18 cellular contexts compared by ENCODE assay signal in the genomic region with DNA sequence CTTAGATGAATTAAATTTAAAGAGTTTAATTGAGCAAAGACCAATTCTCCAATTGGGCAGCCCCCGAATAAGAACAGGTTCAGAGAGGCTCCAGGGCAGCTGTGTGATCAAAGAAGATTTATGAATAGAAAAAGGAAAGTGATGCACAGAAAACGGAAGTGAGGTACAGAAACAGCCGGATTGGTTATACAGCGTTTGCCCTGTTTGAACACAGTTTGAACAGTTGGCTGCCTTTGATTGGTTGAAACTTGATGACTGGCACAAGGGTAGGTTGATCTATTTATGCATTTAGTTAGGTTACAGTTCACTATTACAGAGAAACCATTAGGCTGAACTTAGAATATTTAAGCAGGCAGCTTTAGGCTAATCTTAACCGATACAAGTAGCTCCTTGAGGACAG. TPM values are rescaled to one million over a fixed set of nuclear protein-coding genes. Genes with fewer than 3 reads are reported as not detected.
DNase-seq lines count a peak whose midpoint lies in the region; ATAC-seq, FAIRE-seq and TF ChIP-seq lines count a peak whose summit lies in the region.
"Had no signal": no experiment of that assay in that cellular context is flagged by ENCODE, and none has a peak within 500 bp of the region (broad histone marks: within the 10 kb centered on the region; RNA-seq: fewer than 3 reads in every experiment).

No MANE protein-coding gene starts in this region.

- H3K4me1 ChIP-seq in HepG2 (ENCODE audit: insufficient read depth, low read length): no peaks in the 10 kb centered on the region
- no peaks in the 10 kb centered on the region for H3K4me1 ChIP-seq in right lobe of liver
- H3K4me1 ChIP-seq in Karpas-422 (ENCODE audit: low read length): peaks cover 72% of the 10 kb centered on the region
- H3K4me1 ChIP-seq in OCI-LY7 (ENCODE audit: insufficient read depth, low read length, poor library complexity, severe bottlenecking): peaks cover 6% of the 10 kb centered on the region
- no peaks in the 10 kb centered on the region for H3K4me1 ChIP-seq in CD8-positive, alpha-beta memory T cell (ENCODE audit: insufficient read depth, low read length)

- BruUV-seq in HepG2 (replicated peaks; lab: Mats Ljungman, UMichigan): no TSS peak
- BruUV-seq in OCI-LY7 (replicated peaks; lab: Mats Ljungman, UMichigan): no TSS peak

- H3K4me2 ChIP-seq in HepG2 (ENCODE audit: low read depth, low read length) (no peak overlapping the region), Karpas-422 (ENCODE audit: low read depth, low read length, poor library complexity, severe bottlenecking) (peak overlapping the region; percentile 7), OCI-LY7 (ENCODE audit: low read length) (no peak overlapping the region)

- peaks cover 0 to 5% (median 2%) of the 10 kb centered on the region in 5 donors for H3K9me3 Mint-ChIP-seq in CD8-positive, alpha-beta memory T cell
- H3K9me3 Mint-ChIP-seq: CD4-positive, alpha-beta T cell; HFFc6 had no signal

- TF ChIP-seq EP300 in HepG2 (IDR thresholded peaks at IDR 0.05; ENCODE audit: low read depth in 2 of 2, low read length in 2 of 2) (no peak), HepG2 (CRISPR knock-in tag; IDR thresholded peaks at IDR 0.05; ENCODE audit: borderline replicate concordance) (no peak)

- no peak overlapping the region for H3K4me3 Mint-ChIP-seq in CD8-positive, alpha-beta memory T cell
- H3K4me3 Mint-ChIP-seq: CD4-positive, alpha-beta T cell; HFFc6 had no signal

- no peak overlapping the region for H2AFZ ChIP-seq in HepG2 (ENCODE audit: low read length)
- H2AFZ ChIP-seq in Karpas-422 (ENCODE audit: low read length): no peak overlapping the region
- peak overlapping the region; percentile 90 for H2AFZ ChIP-seq in OCI-LY7 (ENCODE audit: low read length)

- CTCF ChIA-PET in HepG2 (lab: Yijun Ruan, JAX; ENCODE audit: low intra/inter-chr PET ratio, low total read pairs): no interaction called here
- CTCF ChIA-PET in OCI-LY7 (lab: Charles Lee; ENCODE audit: unreplicated experiment): no interaction called here
- CTCF ChIA-PET in CD8-positive, alpha-beta memory T cell (lab: Charles Lee): no interaction called here

- H3K27me3 ChIP-seq in HepG2 (ENCODE audit: control insufficient read depth in 1 of 2, insufficient read depth in 2 of 2, low read length in 2 of 2): no peaks in the 10 kb centered on the region; a peak in 1 of 5 replicates
- H3K27me3 ChIP-seq in right lobe of liver: no peaks in the 10 kb centered on the region
- no peaks in the 10 kb centered on the region for H3K27me3 ChIP-seq in Karpas-422 (ENCODE audit: low read length)
- H3K27me3 ChIP-seq in CD8-positive, alpha-beta memory T cell (ENCODE audit: insufficient read depth, low read length, poor library complexity, severe bottlenecking): no peaks in the 10 kb centered on the region

- peaks cover 7 to 12% of the 10 kb centered on the region in 2 donors for H3K27me3 Mint-ChIP-seq in CD8-positive, alpha-beta memory T cell
- H3K27me3 Mint-ChIP-seq: CD4-positive, alpha-beta T cell had no signal

- H3K27ac Mint-ChIP-seq in CD8-positive, alpha-beta memory T cell: no peak overlapping the region
- H3K27ac Mint-ChIP-seq: CD4-positive, alpha-beta T cell; HFFc6 had no signal

- H3K36me3 ChIP-seq in HepG2 (replicated peaks in 1 of 2; ENCODE audit: control insufficient read depth in 1 of 2, insufficient read depth in 2 of 2, low read length in 2 of 2): no peaks in the 10 kb centered on the region
- no peaks in the 10 kb centered on the region for H3K36me3 ChIP-seq in right lobe of liver
- H3K36me3 ChIP-seq in Karpas-422 (ENCODE audit: insufficient read depth, low read length): peaks cover 7% of the 10 kb centered on the region; the same call in 1 of the 2 replicates
- no peaks in the 10 kb centered on the region for H3K36me3 ChIP-seq in OCI-LY7 (ENCODE audit: insufficient read depth, low read length)
- no peaks in the 10 kb centered on the region for H3K36me3 ChIP-seq in CD8-positive, alpha-beta memory T cell (ENCODE audit: insufficient read depth, low read length)

- ATAC-seq in HepG2: no peak
- no peak for ATAC-seq in right lobe of liver
- no peak for ATAC-seq in HG03378 (IDR thresholded peaks at IDR 0.05; ENCODE audit: unreplicated experiment)

- H3K4me1 Mint-ChIP-seq in CD8-positive, alpha-beta memory T cell: no peaks in the 10 kb centered on the region

- FAIRE-seq in HepG2 (lab: Jason Lieb, UNC): no peak
- FAIRE-seq: GM12892, GM19239 had no signal

- H3K9me2 ChIP-seq in Karpas-422 (replicated peaks; ENCODE audit: insufficient read depth, low read length) (no peaks in the 10 kb centered on the region), OCI-LY7 (ENCODE audit: insufficient read depth, low read length) (no peaks in the 10 kb centered on the region)

- 18% methylated on average over 5 of the region's 5 CpGs for WGBS in HepG2 (ENCODE audit: low lambda C conversion rate)
- 85% methylated on average over 5 of the region's 5 CpGs for WGBS in right lobe of liver (ENCODE audit: insufficient coverage, low coverage, low lambda C conversion rate, missing lambda C conversion rate)

- in situ Hi-C loops in HepG2 (cut with HindIII; ENCODE audit: extremely low pct_ligation_motif_present, low pct_unique_long_range_greater_than_20kb): no loop called here

- H4K20me1 ChIP-seq in HepG2 (ENCODE audit: insufficient read depth, low read length): no peaks in the 10 kb centered on the region
- H4K20me1 ChIP-seq in Karpas-422 (ENCODE audit: insufficient read depth, low read depth, low read length): no peaks in the 10 kb centered on the region
- H4K20me1 ChIP-seq in OCI-LY7 (ENCODE audit: insufficient read depth, low read length): no peaks in the 10 kb centered on the region

- intact Hi-C loops in HepG2 (cut with micrococcal nuclease; ENCODE audit: unreplicated experiment) (no loop called here), right lobe of liver (cut with DNase I) (loop anchor here in 1 of 2 donors (10.0 kb wide), 1 partner anchor 163 kb away; no protein-coding TSS in a partner anchor), OCI-LY7 (cut with micrococcal nuclease; ENCODE audit: unreplicated experiment) (no loop called here)

- H3K36me3 Mint-ChIP-seq in CD8-positive, alpha-beta memory T cell: peaks cover 0 to 6% (median 0%) of the 10 kb centered on the region in 3 donors

- DNase-seq in HepG2 (ENCODE audit: low spot score): no peak
- DNase-seq in right lobe of liver: no peak
- DNase-seq in Karpas-422: peak; percentile 90
- DNase-seq in OCI-LY7 (ENCODE audit: low spot score): peak; percentile 47
- DNase-seq in activated T-cell treated with anti-CD3 and anti-CD28 coated beads, Interleukin-2, amount 50 U/mL, for 1 hour: no peak
- no peak for DNase-seq in hippocampal formation (lab: John Stamatoyannopoulos, UW)
- no peak for DNase-seq in CD8-positive, alpha-beta memory T cell
- DNase-seq: ACHN; C1 segment of cervical spinal cord; CD4-positive, alpha-beta T cell; DMS79; HCEC 1CT; HFFc6; IMR-90 had no signal

- H3K27ac ChIP-seq in HepG2 (ENCODE audit: extremely low read length, insufficient read depth, low read length) (no peak overlapping the region), right lobe of liver (no peak overlapping the region), Karpas-422 (ENCODE audit: low read length) (peak overlapping the region; percentile 72), OCI-LY7 (ENCODE audit: low read depth, low read length, poor library complexity, severe bottlenecking) (no peak overlapping the region)
- no peak overlapping the region for H3K27ac ChIP-seq in CD8-positive, alpha-beta memory T cell (ENCODE audit: low read depth, low read length)

- POLR2A ChIA-PET in HepG2 (lab: Yijun Ruan, JAX): no interaction called here
- POLR2A ChIA-PET in OCI-LY7 (lab: Charles Lee): interaction anchor here (0.6 to 1.2 kb wide), 3 partner anchors 10 to 160 kb away, joined by 3 to 6 read pairs (median 5); no protein-coding TSS in a partner anchor
- POLR2A ChIA-PET in CD8-positive, alpha-beta memory T cell (lab: Charles Lee): no interaction called here

- no peak for TF ChIP-seq RAD21 in HepG2 (CRISPR knock-in tag; IDR thresholded peaks at IDR 0.05)

- H3K4me3 ChIP-seq in HepG2 (replicated peaks in 1 of 3; ENCODE audit: insufficient read depth in 1 of 3, low read depth in 2 of 3, low read length in 3 of 3): no peak overlapping the region
- H3K4me3 ChIP-seq in right lobe of liver: no peak overlapping the region
- no peak overlapping the region for H3K4me3 ChIP-seq in Karpas-422 (ENCODE audit: low read length)
- H3K4me3 ChIP-seq in OCI-LY7 (ENCODE audit: low read depth, low read length, poor library complexity, severe bottlenecking): no peak overlapping the region
- no peak overlapping the region for H3K4me3 ChIP-seq in CD8-positive, alpha-beta memory T cell (ENCODE audit: low read length)

- TF ChIP-seq CTCF in HepG2 (CRISPR knock-in tag; IDR thresholded peaks at IDR 0.05) (no peak), right lobe of liver (IDR thresholded peaks at IDR 0.05) (no peak), OCI-LY7 (conservative IDR thresholded peaks at IDR 0.05; ENCODE audit: low read length) (no peak)

- H3K9ac ChIP-seq in HepG2 (ENCODE audit: insufficient read depth, low read depth, low read length) (no peak overlapping the region), Karpas-422 (ENCODE audit: low read length) (no peak overlapping the region)

- H3K79me2 ChIP-seq in HepG2 (ENCODE audit: insufficient read depth, low read length) (no peaks in the 10 kb centered on the region), Karpas-422 (ENCODE audit: low read length) (no peaks in the 10 kb centered on the region), OCI-LY7 (ENCODE audit: insufficient read depth, low read depth, low read length) (no peaks in the 10 kb centered on the region)

- H3K9me3 ChIP-seq in HepG2 (ENCODE audit: low read length) (no peaks in the 10 kb centered on the region), right lobe of liver (no peaks in the 10 kb centered on the region), Karpas-422 (ENCODE audit: low read length) (no peaks in the 10 kb centered on the region; the same call in 1 of the 2 replicates), OCI-LY7 (ENCODE audit: low read length) (peaks cover 5% of the 10 kb centered on the region; the same call in 1 of the 2 replicates)
- H3K9me3 ChIP-seq in CD8-positive, alpha-beta memory T cell (ENCODE audit: low read length): no peaks in the 10 kb centered on the region

- TF ChIP-seq POLR2A in HepG2 (IDR thresholded peaks at IDR 0.05; ENCODE audit: insufficient read depth in 1 of 2, low read depth in 2 of 2, low read length in 2 of 2) (no peak), right lobe of liver (IDR thresholded peaks at IDR 0.05) (no peak)

RNA-seq across cellular contexts. Expression of a gene that starts 29.5 kb away (rescaled TPM):
- total RNA-seq in HepG2 (2016; rRNA removed; fragmentation: Illumina TruSeq; extraction: Trizol): 0.21 TPM in 1 of 2 replicates, not detected in the other
- total RNA-seq in HepG2 (2016; cell fraction: cytosol; rRNA removed; fragmentation: Illumina TruSeq; extraction: Trizol; ENCODE audit: low read depth): not detected in 2 replicates
- total RNA-seq in HepG2 (2016; cell fraction: insoluble cytoplasmic fraction; rRNA removed; fragmentation: Illumina TruSeq; extraction: Trizol): not detected in 2 replicates
- not detected in 2 replicates for total RNA-seq in HepG2 (2016; cell fraction: membrane; rRNA removed; fragmentation: Illumina TruSeq; extraction: Trizol)
- not detected in 2 replicates for total RNA-seq in HepG2 (2016; cell fraction: nucleus; rRNA removed; fragmentation: Illumina TruSeq; extraction: Trizol)
- 0.04 TPM in 1 of 2 replicates, not detected in the other for polyA plus RNA-seq in HepG2 (2011; rRNA removed)
- polyA plus RNA-seq in HepG2 (2011; cell fraction: cytosol; rRNA removed): 0.01 TPM in 1 of 2 replicates, not detected in the other
- 0.12 TPM in 1 of 2 replicates, not detected in the other for polyA plus RNA-seq in HepG2 (2011; cell fraction: nucleus; rRNA removed)
- polyA plus RNA-seq in HepG2 (2012): not detected in 2 replicates
- polyA plus RNA-seq in HepG2 (2016; cell fraction: cytosol; fragmentation: Illumina TruSeq; extraction: Trizol; ENCODE audit: low read depth): not detected in 2 replicates
- polyA plus RNA-seq in HepG2 (2016; cell fraction: insoluble cytoplasmic fraction; fragmentation: Illumina TruSeq; extraction: Trizol; ENCODE audit: low read depth): not detected in 2 replicates
- not detected in 2 replicates for polyA plus RNA-seq in HepG2 (2016; cell fraction: membrane; fragmentation: Illumina TruSeq; extraction: Trizol; ENCODE audit: low read depth)
- polyA plus RNA-seq in HepG2 (2016; cell fraction: nucleus; fragmentation: Illumina TruSeq; extraction: Trizol; ENCODE audit: insufficient read depth, low read depth): not detected in 2 replicates
- 0.08 and 0.30 TPM in 2 replicates for polyA minus RNA-seq in HepG2 (2011; rRNA and poly(A)+ RNA removed; ENCODE audit: low replicate concordance)
- polyA minus RNA-seq in HepG2 (2011; cell fraction: cytosol; rRNA and poly(A)+ RNA removed): not detected in 2 replicates
- 0.37 and 0.39 TPM in 2 replicates for polyA minus RNA-seq in HepG2 (2011; cell fraction: nucleus; rRNA and poly(A)+ RNA removed)
- under 1 TPM in 4 of 6 experiments, not detected in 2; 0.06 to 0.55 (median 0.12) TPM for total RNA-seq in right lobe of liver
- total RNA-seq in Karpas-422 (2014; rRNA removed; shearing (Covaris generic); ENCODE audit: low replicate concordance): 9.3 and 10.2 TPM in 2 replicates
- total RNA-seq in OCI-LY7 (2014; rRNA removed; shearing (Covaris generic)): 0.10 and 0.41 TPM in 2 replicates
- 0.68 TPM in 1 of 2 replicates, not detected in the other for total RNA-seq in OCI-LY7 (2022)
- total RNA-seq in CD8-positive, alpha-beta memory T cell: under 1 TPM; 0.40 to 0.70 TPM
- polyA plus RNA-seq in CD8-positive, alpha-beta memory T cell: 0.20 TPM
- total RNA-seq: A172 had no signal

Comparison
In these comparisons a context has a peak if more than half of its experiments do, and no peak if none do; other contexts are left out.
1. DNase-seq: peak in Karpas-422 (single experiment) and OCI-LY7 (single experiment); none in HepG2 (single experiment), right lobe of liver (0 of 3), activated T-cell treated with anti-CD3 and anti-CD28 coated beads, Interleukin-2, amount 50 U/mL, for 1 hour (single experiment), hippocampal formation (0 of 2) and CD8-positive, alpha-beta memory T cell (0 of 5).